ENCODE assay signal across 8 cellular contexts in genomic region chrX:52934704-52935468, GRCh38. TPM values are rescaled to one million over a fixed set of nuclear protein-coding genes. Genes with fewer than 3 reads are reported as not detected.
DNase-seq lines count a peak whose midpoint lies in the region; ATAC-seq and TF ChIP-seq lines count a peak whose summit lies in the region.

No MANE protein-coding gene starts in this region.

- H3K4me3 ChIP-seq in left lung, result peak overlapping the region; percentile 27 to 45

- H3K36me3 ChIP-seq in left lung, result no peaks in the 10 kb centered on the region

- peak overlapping the region; percentile 91 to 96 for H3K27ac ChIP-seq in left lung

- H3K4me1 ChIP-seq in left lung, result peaks cover 0 to 5% of the 10 kb centered on the region in 2 donors

- peak overlapping the region; percentile 98 for H3K27ac Mint-ChIP-seq in activated CD4-positive, alpha-beta T cell treated with anti-CD3 and anti-CD28 coated beads, Interleukin-2, amount 10 ng/mL, durations not matched to agents 24 days and 14 days

- H3K27me3 Mint-ChIP-seq in activated CD4-positive, alpha-beta T cell treated with anti-CD3 and anti-CD28 coated beads, Interleukin-2, amount 10 ng/mL, durations not matched to agents 24 days and 14 days, result peaks cover 3% of the 10 kb centered on the region

- peaks cover 8% of the 10 kb centered on the region for H3K4me1 Mint-ChIP-seq in activated CD4-positive, alpha-beta T cell treated with anti-CD3 and anti-CD28 coated beads, Interleukin-2, amount 10 ng/mL, durations not matched to agents 24 days and 14 days

- ATAC-seq in GM19351 (IDR thresholded peaks at IDR 0.05; ENCODE audit: unreplicated experiment), result peak; percentile 94
- ATAC-seq in HG03520 (IDR thresholded peaks at IDR 0.05; ENCODE audit: unreplicated experiment), result peak; percentile 95
- ATAC-seq in left lung, result peak; percentile 98

- peak overlapping the region; percentile 93 for H3K4me3 Mint-ChIP-seq in activated CD4-positive, alpha-beta T cell treated with anti-CD3 and anti-CD28 coated beads, Interleukin-2, amount 10 ng/mL, durations not matched to agents 24 days and 14 days

- H3K27me3 ChIP-seq in left lung, result no peaks in the 10 kb centered on the region

- TF ChIP-seq CTCF in left lung (IDR thresholded peaks at IDR 0.05), result peak; percentile 76 to 91

- H3K9me3 Mint-ChIP-seq in activated CD4-positive, alpha-beta T cell treated with anti-CD3 and anti-CD28 coated beads, Interleukin-2, amount 10 ng/mL, durations not matched to agents 24 days and 14 days, result no peaks in the 10 kb centered on the region

- intact Hi-C loops in activated CD4-positive, alpha-beta T cell treated with anti-CD3 and anti-CD28 coated beads, Interleukin-2, amount 10 ng/mL, durations not matched to agents 24 days and 14 days (cut with micrococcal nuclease), result no loop called here
- intact Hi-C loops in left lung (cut with DNase I), result no loop called here

- no peaks in the 10 kb centered on the region for H3K9me3 ChIP-seq in left lung

- DNase-seq in CD1c-positive myeloid dendritic cell (ENCODE audit: extremely low spot score) (peak; percentile 93), NCI-H526 (lab: John Stamatoyannopoulos, UW) (peak; percentile 89 to 96), cortex of kidney (lab: John Stamatoyannopoulos, UW) (peak; percentile 32), left lung (peak; percentile 94 to 97)
- DNase-seq in activated CD4-positive, alpha-beta T cell treated with anti-CD3 and anti-CD28 coated beads, Interleukin-2, amount 10 ng/mL, durations not matched to agents 24 days and 14 days, result peak; percentile 96
- DNase-seq in stimulated activated CD4-positive, alpha-beta T cell treated with anti-CD3 and anti-CD28 coated beads, Interleukin-2, amount 100 ng/mL, for 48 hours, result peak; percentile 84 to 97

- H3K36me3 Mint-ChIP-seq in activated CD4-positive, alpha-beta T cell treated with anti-CD3 and anti-CD28 coated beads, Interleukin-2, amount 10 ng/mL, durations not matched to agents 24 days and 14 days (ENCODE audit: low read depth), result peaks cover 3% of the 10 kb centered on the region

RNA-seq across cellular contexts. Expression of gene FAM156A, which starts 23.4 kb away (rescaled TPM):
- total RNA-seq in activated CD4-positive, alpha-beta T cell treated with anti-CD3 and anti-CD28 coated beads, Interleukin-2, amount 10 ng/mL, durations not matched to agents 24 days and 14 days, result 27.3 and 28.3 TPM in 2 replicates
- total RNA-seq in left lung, result 10 to 100 TPM; 17.3 to 18.9 TPM

RNA-seq across cellular contexts. Expression of gene FAM156B, which starts 37.8 kb away (rescaled TPM):
- total RNA-seq in activated CD4-positive, alpha-beta T cell treated with anti-CD3 and anti-CD28 coated beads, Interleukin-2, amount 10 ng/mL, durations not matched to agents 24 days and 14 days, result 20.4 and 20.7 TPM in 2 replicates
- 10 to 100 TPM; 11.2 to 11.4 TPM for total RNA-seq in left lung

Comparison
In these comparisons a context has a peak if more than half of its experiments do, and no peak if none do; other contexts are left out.
1. Peak in every context shown above with its lines: DNase-seq, ATAC-seq, H3K4me3 ChIP-seq and H3K27ac ChIP-seq.
2. DNase-seq: peak in every context shown above with its lines; median percentile 96 in activated CD4-positive, alpha-beta T cell treated with anti-CD3 and anti-CD28 coated beads, Interleukin-2, amount 10 ng/mL, durations not matched to agents 24 days and 14 days; 96 in left lung; 93 in CD1c-positive myeloid dendritic cell; 92 in NCI-H526; 90 in stimulated activated CD4-positive, alpha-beta T cell treated with anti-CD3 and anti-CD28 coated beads, Interleukin-2, amount 100 ng/mL, for 48 hours; 32 in cortex of kidney.